9 cellular contexts compared by ENCODE assay signal in genomic region chr11:107927559-107927958, GRCh38. TPM values are rescaled to one million over a fixed set of nuclear protein-coding genes. Genes with fewer than 3 reads are reported as not detected.
A peak's percentile ranks its signal among the peaks of the same experiment; 100 is the strongest.
DNase-seq lines count a peak whose midpoint lies in the region; ATAC-seq and TF ChIP-seq lines count a peak whose summit lies in the region.
"Had no signal": no experiment of that assay in that cellular context is flagged by ENCODE, and none has a peak within 500 bp of the region (broad histone marks: within the 10 kb centered on the region; RNA-seq: fewer than 3 reads in every experiment).

No MANE protein-coding gene starts in this region.

- H3K4me1 Mint-ChIP-seq in CD14-positive monocyte (peaks cover 38% of the 10 kb centered on the region), naive B cell (peaks cover 21 to 29% (median 23%) of the 10 kb centered on the region in 3 donors)

- ATAC-seq in naive B cell (ENCODE audit: low read depth in 2 of 2), result no peak

- peak overlapping the region; percentile 26 to 92 (median 76) for H3K27ac Mint-ChIP-seq in CD14-positive monocyte
- H3K27ac Mint-ChIP-seq in naive B cell, result peak overlapping the region in 1 of 6 donors; percentile 38

- H3K36me3 Mint-ChIP-seq in CD14-positive monocyte, result peaks cover 5 to 7% of the 10 kb centered on the region in 2 donors
- no peaks in the 10 kb centered on the region for H3K36me3 Mint-ChIP-seq in naive B cell

- peak overlapping the region; percentile 18; the same call in 1 of the 2 replicates for H3K4me3 ChIP-seq in Jurkat, Clone E6-1 (ENCODE audit: low read length)
- H3K4me3 ChIP-seq in cardiac fibroblast (replicated peaks in 1 of 2; ENCODE audit: low read depth in 2 of 2, low read length in 2 of 2), result peak overlapping the region; percentile 13 to 28

- H3K27me3 Mint-ChIP-seq in CD14-positive monocyte (ENCODE audit: low read depth in 3 of 3) (peaks cover 0 to 11% (median 7%) of the 10 kb centered on the region in 3 donors), naive B cell (peaks cover 0 to 10% (median 4%) of the 10 kb centered on the region in 3 donors)

- TF ChIP-seq CTCF in CD14-positive monocyte (IDR thresholded peaks at IDR 0.05), result no peak
- TF ChIP-seq CTCF in cardiac fibroblast (IDR thresholded peaks at IDR 0.05; ENCODE audit: low read depth, low read length), result no peak

- intact Hi-C loops in CD14-positive monocyte (cut with micrococcal nuclease), result loop anchor here (10.0 kb wide), 2 partner anchors 77 to 83 kb away; partner anchors contain the start of gene CUL5 (in 2 of the 2)

- H3K4me3 Mint-ChIP-seq in CD14-positive monocyte (peak overlapping the region; percentile 68 to 96), naive B cell (peak overlapping the region; percentile 84 to 96 (median 91))

- no peak for DNase-seq in CD14-positive monocyte (ENCODE audit: low spot score)
- DNase-seq in Jurkat, Clone E6-1 (ENCODE audit: low read depth, low spot score), result no peak
- DNase-seq in cardiac fibroblast (ENCODE audit: low read depth in 2 of 2), result no peak
- DNase-seq in naive B cell, result no peak
- DNase-seq in NCI-H2081 (lab: John Stamatoyannopoulos, UW), result no peak
- no peak for DNase-seq in NCI-H345 treated with DMSO at 0.1 percent for 48 hours (lab: John Stamatoyannopoulos, UW; ENCODE audit: unreplicated experiment)
- no peak for DNase-seq in hippocampal formation (lab: John Stamatoyannopoulos, UW)
- DNase-seq in NOMO-1 treated with DMSO at 0.1 percent for 48 hours (lab: John Stamatoyannopoulos, UW; ENCODE audit: unreplicated experiment), result no peak

- peaks cover 8 to 13% (median 11%) of the 10 kb centered on the region in 7 donors for H3K9me3 Mint-ChIP-seq in CD14-positive monocyte
- H3K9me3 Mint-ChIP-seq in naive B cell, result peaks cover 0 to 5% (median 2%) of the 10 kb centered on the region in 7 donors

RNA-seq across cellular contexts. Expression of gene RAB39A, which starts 0.7 kb away (rescaled TPM):
- polyA plus RNA-seq in CD14-positive monocyte (1 to 10 TPM; 1.9 to 3.9 TPM), naive B cell (ENCODE audit: low read depth in 6 of 6) (1 to 10 TPM in 1 of 6 donors, under 1 TPM in 4, not detected in 1; 0.31 to 1.1 (median 0.70) TPM)
- polyA plus RNA-seq in Jurkat, Clone E6-1 (2012; ENCODE audit: insufficient read depth, insufficient read length), result not detected
- polyA plus RNA-seq: IMR-90 had no signal
